ENCODE assay signal across 8 cellular contexts in the genomic region with DNA sequence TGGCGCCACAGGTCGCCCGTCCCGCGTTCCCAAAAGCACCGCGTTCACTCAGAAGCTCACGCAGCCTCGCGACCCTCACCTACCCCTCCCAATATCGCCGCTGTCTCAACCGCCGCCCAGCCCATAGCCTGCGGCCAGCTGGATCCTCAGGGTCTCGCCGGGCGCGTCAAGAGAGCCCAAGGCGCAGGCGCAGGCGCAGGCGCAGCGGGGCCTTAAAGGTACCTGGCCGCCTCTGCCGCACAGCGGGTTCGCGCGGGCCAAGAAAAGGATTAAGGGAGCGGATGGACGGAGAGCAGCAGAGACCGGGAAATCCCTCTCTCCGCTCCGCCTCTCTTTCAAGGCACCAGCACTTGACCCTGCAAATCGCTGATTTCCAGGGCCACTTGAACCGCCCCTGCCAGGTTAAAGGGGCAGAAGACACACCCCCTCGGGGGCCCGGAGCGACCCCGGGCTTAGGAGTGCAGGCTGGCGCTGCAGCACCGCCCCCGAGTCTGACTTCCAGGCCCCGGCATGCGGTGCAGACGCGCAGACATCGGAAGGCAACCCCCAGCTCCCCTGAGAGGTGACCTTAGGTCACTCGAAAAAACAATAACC. TPM values are rescaled to one million over a fixed set of nuclear protein-coding genes. Genes with fewer than 3 reads are reported as not detected.
DNase-seq lines count a peak whose midpoint lies in the region; ATAC-seq and TF ChIP-seq lines count a peak whose summit lies in the region.

A gene with protein sequence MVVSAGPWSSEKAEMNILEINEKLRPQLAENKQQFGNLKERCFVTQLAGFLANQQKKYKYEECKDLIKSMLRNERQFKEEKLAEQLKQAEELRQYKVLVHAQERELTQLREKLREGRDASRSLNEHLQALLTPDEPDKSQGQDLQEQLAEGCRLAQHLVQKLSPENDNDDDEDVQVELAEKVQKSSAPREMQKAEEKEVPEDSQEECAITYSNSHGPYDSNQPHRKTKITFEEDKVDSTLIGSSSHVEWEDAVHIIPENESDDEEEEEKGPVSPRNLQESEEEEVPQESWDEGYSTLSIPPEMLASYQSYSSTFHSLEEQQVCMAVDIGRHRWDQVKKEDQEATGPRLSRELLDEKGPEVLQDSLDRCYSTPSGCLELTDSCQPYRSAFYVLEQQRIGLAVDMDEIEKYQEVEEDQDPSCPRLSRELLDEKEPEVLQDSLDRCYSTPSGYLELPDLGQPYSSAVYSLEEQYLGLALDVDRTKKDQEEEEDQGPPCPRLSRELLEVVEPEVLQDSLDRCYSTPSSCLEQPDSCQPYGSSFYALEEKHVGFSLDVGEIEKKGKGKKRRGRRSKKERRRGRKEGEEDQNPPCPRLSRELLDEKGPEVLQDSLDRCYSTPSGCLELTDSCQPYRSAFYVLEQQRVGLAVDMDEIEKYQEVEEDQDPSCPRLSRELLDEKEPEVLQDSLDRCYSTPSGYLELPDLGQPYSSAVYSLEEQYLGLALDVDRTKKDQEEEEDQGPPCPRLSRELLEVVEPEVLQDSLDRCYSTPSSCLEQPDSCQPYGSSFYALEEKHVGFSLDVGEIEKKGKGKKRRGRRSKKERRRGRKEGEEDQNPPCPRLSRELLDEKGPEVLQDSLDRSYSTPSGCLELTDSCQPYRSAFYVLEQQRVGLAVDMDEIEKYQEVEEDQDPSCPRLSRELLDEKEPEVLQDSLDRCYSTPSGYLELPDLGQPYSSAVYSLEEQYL (N-terminal part only) (minus strand): TSS at position 168 of the 594 bp plus-strand sequence. CDS start 20,331 bp downstream, outside the sequence.

- peak; percentile 97 for ATAC-seq in GM23338

- DNase-seq in GM23338 (ENCODE audit: low spot score): peak; percentile 94
- peak; percentile 43 to 51 for DNase-seq in Kasumi-1 (lab: John Stamatoyannopoulos, UW)
- DNase-seq in SIG-M5 (lab: John Stamatoyannopoulos, UW): peak; percentile 19
- DNase-seq in activated gamma-delta T cell treated with Interleukin-2 at 50 U/mL for 16 hours: peak; percentile 75
- peak; percentile 18 for DNase-seq in foreskin melanocyte
- DNase-seq in stromal cell of bone marrow (ENCODE audit: low read depth): peak; percentile 33

- peaks cover 7% of the 10 kb centered on the region for H3K79me2 ChIP-seq in DOHH2 (ENCODE audit: control insufficient read depth, low read length)
- no peaks in the 10 kb centered on the region for H3K79me2 ChIP-seq in GM23338 (replicated peaks; ENCODE audit: insufficient read depth)

- H3K27me3 Mint-ChIP-seq in GM23338 (ENCODE audit: insufficient read depth, low read depth, poor library complexity): peaks cover 55% of the 10 kb centered on the region

- H3K36me3 ChIP-seq in DOHH2 (ENCODE audit: control insufficient read depth, low read length) (no peaks in the 10 kb centered on the region), GM23338 (ENCODE audit: insufficient read depth) (no peaks in the 10 kb centered on the region), neutrophil (no peaks in the 10 kb centered on the region)

- no peaks in the 10 kb centered on the region for H3K9me2 ChIP-seq in DOHH2 (replicated peaks; ENCODE audit: control insufficient read depth, low read length)
- no peaks in the 10 kb centered on the region for H3K9me2 ChIP-seq in GM23338 (ENCODE audit: insufficient read depth)

- H3K27ac Mint-ChIP-seq in GM23338: no peak within 1 kb of the TSS

- H3K9me3 ChIP-seq in DOHH2 (ENCODE audit: control insufficient read depth, insufficient read depth, low read length) (no peaks in the 10 kb centered on the region), neutrophil (peaks cover 11% of the 10 kb centered on the region)

- H3K27me3 ChIP-seq in DOHH2 (ENCODE audit: control insufficient read depth, low read length) (peaks cover 7% of the 10 kb centered on the region), GM23338 (ENCODE audit: insufficient read depth) (peaks cover 69% of the 10 kb centered on the region), neutrophil (peaks cover 62% of the 10 kb centered on the region)

- peak within 1 kb of the TSS; percentile 89 for H3K4me3 ChIP-seq in DOHH2 (ENCODE audit: low read length)
- peak within 1 kb of the TSS; percentile 70 for H3K4me3 ChIP-seq in GM23338
- H3K4me3 ChIP-seq in neutrophil (ENCODE audit: low read depth in 1 of 2, low read length in 1 of 2): peak within 1 kb of the TSS; percentile 63 to 79

- peaks cover 9% of the 10 kb centered on the region for H3K4me1 ChIP-seq in DOHH2 (ENCODE audit: control insufficient read depth, low read length)
- peaks cover 9% of the 10 kb centered on the region for H3K4me1 ChIP-seq in GM23338 (ENCODE audit: insufficient read depth)
- peaks cover 9 to 12% of the 10 kb centered on the region in 2 experiments for H3K4me1 ChIP-seq in neutrophil (ENCODE audit: control insufficient read depth in 1 of 2, insufficient read depth in 1 of 2, low read depth in 1 of 2, low read length in 1 of 2)

- H3F3A ChIP-seq in DOHH2 (ENCODE audit: control insufficient read depth, insufficient read depth) (no peaks in the 10 kb centered on the region), GM23338 (replicated peaks; ENCODE audit: low read depth) (peaks cover 7% of the 10 kb centered on the region; the same call in 1 of the 2 replicates)

- TF ChIP-seq CTCF in DOHH2 (IDR thresholded peaks at IDR 0.05; ENCODE audit: low read depth, low read length, poor library complexity, severe bottlenecking): no peak
- TF ChIP-seq CTCF in GM23338 (conservative IDR thresholded peaks at IDR 0.05; ENCODE audit: low read depth in 2 of 2): no peak
- no peak for TF ChIP-seq CTCF in neutrophil (IDR thresholded peaks at IDR 0.05)

- H3K4me2 ChIP-seq in DOHH2 (ENCODE audit: low read length): peak within 1 kb of the TSS; percentile 95
- H3K4me2 ChIP-seq in GM23338: peak within 1 kb of the TSS; percentile 86

- no peaks in the 10 kb centered on the region for H3K36me3 Mint-ChIP-seq in GM23338 (ENCODE audit: low read depth)

- peaks cover 6% of the 10 kb centered on the region for H3K4me1 Mint-ChIP-seq in GM23338

- H2AFZ ChIP-seq in GM23338: peak within 1 kb of the TSS; percentile 69; the same call in 1 of the 2 replicates

- H4K20me1 ChIP-seq in DOHH2 (ENCODE audit: control insufficient read depth, insufficient read depth, low read depth, low read length) (no peaks in the 10 kb centered on the region), GM23338 (replicated peaks; ENCODE audit: insufficient read depth) (no peaks in the 10 kb centered on the region)

- H3K4me3 Mint-ChIP-seq in GM23338: peak within 1 kb of the TSS; percentile 89

- H3K27ac ChIP-seq in DOHH2 (ENCODE audit: low read depth, low read length): no peak within 1 kb of the TSS
- H3K27ac ChIP-seq in GM23338 (ENCODE audit: low read depth): no peak within 1 kb of the TSS
- H3K27ac ChIP-seq in neutrophil: no peak within 1 kb of the TSS

- H3K9me3 Mint-ChIP-seq in GM23338: no peaks in the 10 kb centered on the region; the same call in 1 of the 3 replicates

TF ChIP-seq in GM23338, 12 proteins besides CTCF, POLR2A, EP300 and RAD21 (continues in another document):
- no peak for TF ChIP-seq NANOG (IDR thresholded peaks at IDR 0.05; ENCODE audit: borderline replicate concordance)
- TF ChIP-seq EZH2 (IDR thresholded peaks at IDR 0.05; ENCODE audit: low read depth, unreplicated experiment): no peak
- TF ChIP-seq ZNF114 (CRISPR knock-in tag; IDR thresholded peaks at IDR 0.05): no peak
- TF ChIP-seq JUNB (IDR thresholded peaks at IDR 0.05; ENCODE audit: unreplicated experiment): no peak

RNA-seq across cellular contexts. Expression of the gene that starts here (rescaled TPM):
- total RNA-seq in GM23338 (2014; rRNA removed; shearing (Covaris generic)): 0.83 and 1.6 TPM in 2 replicates
- polyA plus RNA-seq in GM23338 (2016; fragmentation: Nextera tagmentation; extraction: Ambion mirVana): 0.30 and 0.50 TPM in 2 replicates

Comparison
In these comparisons a context has a peak if more than half of its experiments do, and no peak if none do; other contexts are left out.
1. DNase-seq: peak in every context shown above with its lines; median percentile 94 in GM23338; 75 in activated gamma-delta T cell treated with Interleukin-2 at 50 U/mL for 16 hours; 47 in Kasumi-1; 33 in stromal cell of bone marrow; 19 in SIG-M5; 18 in foreskin melanocyte.